In the genomic region with DNA sequence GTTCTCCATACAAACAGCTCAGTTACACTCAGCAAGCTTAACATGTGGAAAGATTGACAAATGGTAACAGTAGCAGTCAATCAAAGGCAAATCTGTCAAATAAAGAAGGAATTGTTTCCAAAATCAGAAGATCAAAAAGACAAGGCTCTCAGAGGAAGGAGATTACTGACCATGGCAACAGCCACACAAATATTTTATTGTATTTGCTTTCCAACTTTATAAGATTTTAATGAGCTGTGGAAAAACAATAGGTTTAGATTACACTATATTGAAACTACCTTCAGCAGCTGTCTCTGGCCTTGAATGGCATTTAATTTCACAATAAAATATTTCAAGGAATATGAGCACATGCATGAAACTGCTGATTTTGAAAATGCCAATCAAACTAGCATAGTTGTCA, we compare ENCODE assay signal across 16 cellular contexts.
A peak's percentile ranks its signal among the peaks of the same experiment; 100 is the strongest.
DNase-seq lines count a peak whose midpoint lies in the region; ATAC-seq and TF ChIP-seq lines count a peak whose summit lies in the region.
"Had no signal": no experiment of that assay in that cellular context is flagged by ENCODE, and none has a peak within 500 bp of the region (broad histone marks: within the 10 kb centered on the region; RNA-seq: fewer than 3 reads in every experiment).

No MANE protein-coding gene starts in this region.

- DNase-seq in NCI-H510A treated with DMSO at 0.1 percent for 48 hours (lab: John Stamatoyannopoulos, UW) (peak; percentile 25), NCI-H510A (lab: John Stamatoyannopoulos, UW) (no peak), NCI-H748 treated with DMSO at 0.1 percent for 48 hours (lab: John Stamatoyannopoulos, UW) (peak; percentile 44), fibroblast of pulmonary artery (ENCODE audit: low read depth) (peak; percentile 22), activated gamma-delta T cell (lab: John Stamatoyannopoulos, UW) (no peak), HPDE6-E6E7 (ENCODE audit: extremely low spot score) (no peak)
- DNase-seq: activated CD8-positive, alpha-beta memory T cell treated with anti-CD3 and anti-CD28 coated beads for 24 hours; NCI-H1092 treated with DMSO at 0.1 percent for 48 hours; Peyer's patch; small intestine had no signal

- ATAC-seq in HG02571 (IDR thresholded peaks at IDR 0.05; ENCODE audit: unreplicated experiment) = no peak
- ATAC-seq in GM21367 (IDR thresholded peaks at IDR 0.05; ENCODE audit: unreplicated experiment) = no peak
- ATAC-seq: HCT116; stimulated activated memory B cell treated with anti-CD40 and anti-IgM and Interleukin-4, amounts not matched to agents 10 μg/mL and 1 μg/mL and 100 μg/mL, for 72 hours; WTC11 had no signal

- TF ChIP-seq CTCF in fibroblast of pulmonary artery (IDR thresholded peaks at IDR 0.05; ENCODE audit: low read length, missing control alignments) = no peak

- H3K4me3 ChIP-seq in fibroblast of pulmonary artery (replicated peaks; ENCODE audit: low read depth, low read length) = no peak overlapping the region
- H3K4me3 ChIP-seq: neural progenitor cell, Peyer's patch had no signal

Comparison
In these comparisons a context has a peak if more than half of its experiments do, and no peak if none do; other contexts are left out.
1. DNase-seq: peak in NCI-H510A treated with DMSO at 0.1 percent for 48 hours (single experiment), NCI-H748 treated with DMSO at 0.1 percent for 48 hours (single experiment) and fibroblast of pulmonary artery (single experiment); none in NCI-H510A (single experiment), activated gamma-delta T cell (single experiment) and HPDE6-E6E7 (single experiment).